Comparison of ENCODE assay signal across 19 cellular contexts in the genomic region with DNA sequence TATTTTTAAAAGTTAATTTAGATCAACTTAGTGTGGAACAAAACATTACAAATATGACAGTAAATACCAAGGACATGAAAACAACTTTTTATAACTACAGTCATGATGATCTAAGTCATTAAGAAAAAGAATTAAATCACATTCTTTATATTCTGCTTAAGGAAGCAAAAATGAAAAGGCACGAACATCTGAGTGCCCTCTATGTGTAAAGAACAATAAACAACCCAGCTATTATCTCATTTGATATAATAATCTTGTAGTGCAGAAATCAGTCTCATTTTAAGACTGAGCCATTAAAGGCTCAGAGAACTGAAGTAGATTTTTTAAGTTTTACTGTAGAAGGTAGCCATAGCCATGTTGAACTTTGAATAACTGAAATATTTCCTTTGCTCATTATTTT. TPM values are rescaled to one million over a fixed set of nuclear protein-coding genes. Genes with fewer than 3 reads are reported as not detected.
DNase-seq lines count a peak whose midpoint lies in the region; ATAC-seq and TF ChIP-seq lines count a peak whose summit lies in the region.
"Had no signal": no experiment of that assay in that cellular context is flagged by ENCODE, and none has a peak within 500 bp of the region (broad histone marks: within the 10 kb centered on the region; RNA-seq: fewer than 3 reads in every experiment).

No MANE protein-coding gene starts in this region.

- H3K4me3 Mint-ChIP-seq in stimulated activated naive CD8-positive, alpha-beta T cell treated with anti-CD3 and anti-CD28 coated beads, Interleukin-15, amount 100 ng/mL, for 72 hours: no peak overlapping the region

- no peaks in the 10 kb centered on the region for H3K36me3 ChIP-seq in hepatocyte (replicated peaks; ENCODE audit: insufficient read depth, low read depth)
- no peaks in the 10 kb centered on the region for H3K36me3 ChIP-seq in transverse colon

- H3K9me2 ChIP-seq in hepatocyte (replicated peaks; ENCODE audit: insufficient read depth): no peaks in the 10 kb centered on the region

- H3K27ac ChIP-seq in hepatocyte (peak overlapping the region; percentile 8), transverse colon (peak overlapping the region; percentile 62 to 67 (median 64))
- H3K27ac ChIP-seq: C4-2B had no signal

- no peak overlapping the region for H3K4me2 ChIP-seq in hepatocyte

- DNase-seq in NCI-H1105 treated with DMSO at 0.1 percent for 48 hours (lab: John Stamatoyannopoulos, UW) (peak; percentile 42), NCI-H1105 (lab: John Stamatoyannopoulos, UW) (no peak), NCI-H1436 treated with DMSO at 0.1 percent for 48 hours (lab: John Stamatoyannopoulos, UW) (peak; percentile 40), hepatocyte (ENCODE audit: low spot score) (no peak), transverse colon (no peak)
- no peak for DNase-seq in stimulated activated naive CD8-positive, alpha-beta T cell treated with anti-CD3 and anti-CD28 coated beads, Interleukin-15, amount 100 ng/mL, for 72 hours
- DNase-seq: 8988T, DMS53, EL, GF-D8, KG1, NCI-H146, NCI-H446, NCI-H526, Right ventricle myocardium superior had no signal

- no peak overlapping the region for H3K27ac Mint-ChIP-seq in stimulated activated naive CD8-positive, alpha-beta T cell treated with anti-CD3 and anti-CD28 coated beads, Interleukin-15, amount 100 ng/mL, for 72 hours

- TF ChIP-seq POLR2A in transverse colon (IDR thresholded peaks at IDR 0.05): no peak

- H3K9me3 ChIP-seq in hepatocyte (ENCODE audit: low read depth) (no peaks in the 10 kb centered on the region), transverse colon (no peaks in the 10 kb centered on the region)

- ATAC-seq in stimulated activated naive CD8-positive, alpha-beta T cell treated with anti-CD3 and anti-CD28 coated beads, Interleukin-15, amount 100 ng/mL, for 72 hours: no peak
- ATAC-seq in HG02678 (IDR thresholded peaks at IDR 0.05; ENCODE audit: unreplicated experiment) (no peak), HG03039 (IDR thresholded peaks at IDR 0.05; ENCODE audit: unreplicated experiment) (no peak)
- ATAC-seq: PC-3 had no signal

- H3K4me1 ChIP-seq in hepatocyte (ENCODE audit: insufficient read depth): no peaks in the 10 kb centered on the region
- peaks cover 0 to 46% (median 15%) of the 10 kb centered on the region in 4 donors for H3K4me1 ChIP-seq in transverse colon

- TF ChIP-seq EP300 in transverse colon (IDR thresholded peaks at IDR 0.05; ENCODE audit: low read depth): no peak

- H3K27me3 ChIP-seq in hepatocyte: no peaks in the 10 kb centered on the region
- H3K27me3 ChIP-seq in transverse colon: no peaks in the 10 kb centered on the region

- WGBS in hepatocyte (ENCODE audit: low lambda C conversion rate, missing lambda C conversion rate): 52% methylated on average over 1 of the region's 1 CpG
- WGBS in transverse colon (ENCODE audit: low coverage in 1 of 2), 2 donors: 41 to 58% methylated on average over 1 of the region's 1 CpG

- no peak overlapping the region for H3K4me3 ChIP-seq in hepatocyte
- H3K4me3 ChIP-seq in transverse colon: no peak overlapping the region

- H3K9me3 Mint-ChIP-seq in stimulated activated naive CD8-positive, alpha-beta T cell treated with anti-CD3 and anti-CD28 coated beads, Interleukin-15, amount 100 ng/mL, for 72 hours: no peaks in the 10 kb centered on the region

- intact Hi-C loops in transverse colon (cut with DNase I; ENCODE audit: low total_unique reads): no loop called here

- no peak for TF ChIP-seq CTCF in hepatocyte (IDR thresholded peaks at IDR 0.05; ENCODE audit: poor library complexity)
- TF ChIP-seq CTCF in transverse colon (IDR thresholded peaks at IDR 0.05): no peak

- H3K79me2 ChIP-seq in hepatocyte: peaks cover 87% of the 10 kb centered on the region

- H4K20me1 ChIP-seq in hepatocyte (ENCODE audit: insufficient read depth, poor library complexity, severe bottlenecking): no peaks in the 10 kb centered on the region

- peaks cover 9% of the 10 kb centered on the region for H3K27me3 Mint-ChIP-seq in stimulated activated naive CD8-positive, alpha-beta T cell treated with anti-CD3 and anti-CD28 coated beads, Interleukin-15, amount 100 ng/mL, for 72 hours

- peaks cover 10% of the 10 kb centered on the region for H3K4me1 Mint-ChIP-seq in stimulated activated naive CD8-positive, alpha-beta T cell treated with anti-CD3 and anti-CD28 coated beads, Interleukin-15, amount 100 ng/mL, for 72 hours

- H2AFZ ChIP-seq in hepatocyte: no peak overlapping the region

- in situ Hi-C loops in transverse colon (cut with MboI; ENCODE audit: low pct_ligation_motif_present in 1 of 4, low pct_unique_long_range_greater_than_20kb in 1 of 4, low sequenced_read_pairs in 3 of 4): no loop called here

RNA-seq across cellular contexts. Expression of a gene that starts 13.4 kb away (rescaled TPM):
- total RNA-seq in hepatocyte (63.2 and 89.0 TPM in 2 replicates), transverse colon (100 to 1,000 TPM; 247 to 569 (median 444) TPM)
- polyA plus RNA-seq in hepatocyte: 34.3 and 36.2 TPM in 2 replicates

Comparison
In these comparisons a context has a peak if more than half of its experiments do, and no peak if none do; other contexts are left out.
1. DNase-seq: peak in NCI-H1105 treated with DMSO at 0.1 percent for 48 hours (single experiment) and NCI-H1436 treated with DMSO at 0.1 percent for 48 hours (single experiment); none in NCI-H1105 (single experiment), hepatocyte (single experiment), transverse colon (single experiment) and stimulated activated naive CD8-positive, alpha-beta T cell treated with anti-CD3 and anti-CD28 coated beads, Interleukin-15, amount 100 ng/mL, for 72 hours (0 of 2).